ENCODE assay signal across 15 cellular contexts in genomic region chr2:74735544-74735943, GRCh38.
DNase-seq lines count a peak whose midpoint lies in the region; ATAC-seq, FAIRE-seq and TF ChIP-seq lines count a peak whose summit lies in the region.
"Had no signal": no experiment of that assay in that cellular context is flagged by ENCODE, and none has a peak within 500 bp of the region (broad histone marks: within the 10 kb centered on the region; RNA-seq: fewer than 3 reads in every experiment).

No MANE protein-coding gene starts in this region.

- H2AFZ ChIP-seq in K562 (ENCODE audit: low read depth, low read length) (no peak overlapping the region), neuronal stem cell (ENCODE audit: low read length) (peak overlapping the region; percentile 51)

- no peak for FAIRE-seq in K562 (lab: Jason Lieb, UNC)
- FAIRE-seq: A549, HTR-8/SVneo, islet of Langerhans had no signal

- no peak overlapping the region for H2AK5ac ChIP-seq in neuronal stem cell (ENCODE audit: low read depth, low read length)

- TF ChIP-seq EP300 in K562 (IDR thresholded peaks at IDR 0.05; ENCODE audit: low read length): no peak

- H4K8ac ChIP-seq in neuronal stem cell (ENCODE audit: low read depth, low read length): no peak overlapping the region

- in situ Hi-C loops in K562 (cut with MboI): no loop called here

- peaks cover 0 to 6% of the 10 kb centered on the region in 2 experiments; a peak in 1 of 5 replicates for H3K27me3 ChIP-seq in K562 (ENCODE audit: control insufficient read depth in 2 of 2, insufficient read depth in 2 of 2, low read length in 2 of 2)
- no peaks in the 10 kb centered on the region for H3K27me3 ChIP-seq in neuronal stem cell (ENCODE audit: control insufficient read depth in 3 of 3, insufficient read depth in 3 of 3, low read depth in 1 of 3, low read length in 3 of 3)
- H3K27me3 ChIP-seq in tibial artery: no peaks in the 10 kb centered on the region
- H3K27me3 ChIP-seq in ascending aorta: no peaks in the 10 kb centered on the region
- H3K27me3 ChIP-seq: cardiac muscle cell had no signal

- H3K4me1 Mint-ChIP-seq in activated naive CD8-positive, alpha-beta T cell treated with anti-CD3 and anti-CD28 coated beads, Interleukin-2, amount 50 U/mL, for 24 hours: peaks cover 10% of the 10 kb centered on the region
- H3K4me1 Mint-ChIP-seq in activated naive CD8-positive, alpha-beta T cell treated with anti-CD3 and anti-CD28 coated beads for 36 hours: peaks cover 7% of the 10 kb centered on the region

- H2BK15ac ChIP-seq in neuronal stem cell (ENCODE audit: low read length): no peak overlapping the region

- H4K20me1 ChIP-seq in K562 (replicated peaks; ENCODE audit: control insufficient read depth, insufficient read depth, low read length): no peaks in the 10 kb centered on the region

- H3K36me3 Mint-ChIP-seq in activated naive CD8-positive, alpha-beta T cell treated with anti-CD3 and anti-CD28 coated beads, Interleukin-2, amount 50 U/mL, for 24 hours (ENCODE audit: low read depth): peaks cover 4% of the 10 kb centered on the region
- H3K36me3 Mint-ChIP-seq in activated naive CD8-positive, alpha-beta T cell treated with anti-CD3 and anti-CD28 coated beads for 36 hours: peaks cover 3% of the 10 kb centered on the region

- H3K4me2 ChIP-seq in K562 (ENCODE audit: insufficient read depth, low read length) (no peak overlapping the region), neuronal stem cell (ENCODE audit: insufficient read depth, low read length, poor library complexity, severe bottlenecking) (no peak overlapping the region)
- H3K4me2 ChIP-seq: A549 had no signal

- H4K91ac ChIP-seq in neuronal stem cell (ENCODE audit: low read depth, low read length, poor library complexity): no peak overlapping the region

- POLR2A ChIA-PET in K562 (lab: Yijun Ruan, JAX): interaction anchor here (0.7 kb wide), 1 partner anchor 9 kb away, joined by 3 read pairs; no protein-coding TSS in a partner anchor

- WGBS in K562 (ENCODE audit: insufficient coverage, low coverage, missing lambda C conversion rate): 0% methylated on average over 3 of the region's 3 CpGs
- WGBS in neuronal stem cell (ENCODE audit: extremely low coverage in 2 of 2, insufficient read length in 2 of 2, insufficient replicate concordance in 1 of 2), 2 donors: no CpG with 5 or more reads among the region's 3 CpGs

- H3K9me1 ChIP-seq in K562 (ENCODE audit: control insufficient read depth, insufficient read depth, low read length): no peaks in the 10 kb centered on the region

- intact Hi-C loops in K562 (cut with micrococcal nuclease) (no loop called here), tibial artery (cut with DNase I; ENCODE audit: low total_unique reads) (no loop called here), ascending aorta (cut with DNase I) (no loop called here)

- peaks cover 10% of the 10 kb centered on the region for H3K9me3 Mint-ChIP-seq in activated naive CD8-positive, alpha-beta T cell treated with anti-CD3 and anti-CD28 coated beads, Interleukin-2, amount 50 U/mL, for 24 hours
- peaks cover 9% of the 10 kb centered on the region for H3K9me3 Mint-ChIP-seq in activated naive CD8-positive, alpha-beta T cell treated with anti-CD3 and anti-CD28 coated beads for 36 hours

- H3K9ac ChIP-seq in K562 (ENCODE audit: insufficient read depth in 1 of 2, low read depth in 2 of 2, low read length in 2 of 2): no peak overlapping the region
- no peak overlapping the region for H3K9ac ChIP-seq in neuronal stem cell (ENCODE audit: low read depth, low read length, poor library complexity)

- no peaks in the 10 kb centered on the region for H3K79me1 ChIP-seq in neuronal stem cell (ENCODE audit: low read depth, low read length)

- CTCF ChIA-PET in K562 (lab: Yijun Ruan, JAX; ENCODE audit: low intra/inter-chr PET ratio): no interaction called here

- no peak overlapping the region for H3K18ac ChIP-seq in neuronal stem cell (ENCODE audit: low read length)

- H2BK12ac ChIP-seq in neuronal stem cell (ENCODE audit: low read length): no peak overlapping the region

- H3K79me2 ChIP-seq in K562 (ENCODE audit: control insufficient read depth, insufficient read depth, low read length): no peaks in the 10 kb centered on the region

- H3K23ac ChIP-seq in neuronal stem cell (ENCODE audit: low read depth, low read length, poor library complexity): no peak overlapping the region

- H3K9me3 ChIP-seq in K562 (replicated peaks; ENCODE audit: control insufficient read depth, insufficient read depth, low read depth, low read length) (no peaks in the 10 kb centered on the region), neuronal stem cell (replicated peaks in 1 of 2; ENCODE audit: control insufficient read depth in 2 of 2, insufficient read depth in 1 of 2, low read depth in 1 of 2, low read length in 2 of 2) (peaks cover 0 to 18% of the 10 kb centered on the region in 2 donors), tibial artery (peaks cover 0 to 5% (median 0%) of the 10 kb centered on the region in 3 donors), ascending aorta (no peaks in the 10 kb centered on the region)

- no peak for TF ChIP-seq RAD21 in K562 (CRISPR knock-in tag; conservative IDR thresholded peaks at IDR 0.05 in 1 of 2, IDR thresholded peaks at IDR 0.05 in 1 of 2)

- no peak overlapping the region for H3K27ac ChIP-seq in K562 (ENCODE audit: extremely low read depth, low read depth, low read length)
- peak overlapping the region; percentile 53 for H3K27ac ChIP-seq in neuronal stem cell (replicated peaks; ENCODE audit: low read length)
- H3K27ac ChIP-seq in tibial artery: no peak overlapping the region
- H3K27ac ChIP-seq in ascending aorta: no peak overlapping the region
- H3K27ac ChIP-seq: A549, cardiac muscle cell, SK-N-MC, tibial nerve had no signal

- H3K36me3 ChIP-seq in K562 (ENCODE audit: control insufficient read depth, insufficient read depth, low read length) (no peaks in the 10 kb centered on the region), neuronal stem cell (replicated peaks in 1 of 2; ENCODE audit: control insufficient read depth in 2 of 2, insufficient read depth in 2 of 2, low read length in 2 of 2) (no peaks in the 10 kb centered on the region), tibial artery (no peaks in the 10 kb centered on the region), ascending aorta (no peaks in the 10 kb centered on the region)
- H3K36me3 ChIP-seq: cardiac muscle cell, tibial nerve had no signal

- H3K4me3 ChIP-seq in K562 (no peak overlapping the region), neuronal stem cell (ENCODE audit: low read length in 2 of 2) (no peak overlapping the region), tibial artery (no peak overlapping the region), ascending aorta (no peak overlapping the region)
- H3K4me3 ChIP-seq: A549, cardiac muscle cell, SK-N-MC, tibial nerve had no signal

- peaks cover 21% of the 10 kb centered on the region for H3K27me3 Mint-ChIP-seq in activated naive CD8-positive, alpha-beta T cell treated with anti-CD3 and anti-CD28 coated beads, Interleukin-2, amount 50 U/mL, for 24 hours
- peaks cover 8% of the 10 kb centered on the region for H3K27me3 Mint-ChIP-seq in activated naive CD8-positive, alpha-beta T cell treated with anti-CD3 and anti-CD28 coated beads for 36 hours

- DNase-seq in activated naive CD8-positive, alpha-beta T cell treated with anti-CD3 and anti-CD28 coated beads, Interleukin-2, amount 50 U/mL, for 24 hours: no peak
- DNase-seq in activated naive CD8-positive, alpha-beta T cell treated with anti-CD3 and anti-CD28 coated beads for 36 hours: no peak
- DNase-seq in NCI-H2227 treated with DMSO at 0.1 percent for 48 hours (lab: John Stamatoyannopoulos, UW) (peak; percentile 88), K562 (ENCODE audit: extremely low read depth in 1 of 4, low spot score in 3 of 4) (no peak), neuronal stem cell (ENCODE audit: low spot score) (peak; percentile 33), tibial artery (no peak), ascending aorta (ENCODE audit: low spot score in 2 of 2) (no peak), activated T-cell treated with anti-CD3 and anti-CD28 coated beads for 4 hours (no peak)
- DNase-seq: naive thymus-derived CD4-positive, alpha-beta T cell had no signal

- no peak for ATAC-seq in activated naive CD8-positive, alpha-beta T cell treated with anti-CD3 and anti-CD28 coated beads, Interleukin-2, amount 50 U/mL, for 24 hours
- no peak for ATAC-seq in K562
- ATAC-seq: A549; naive thymus-derived CD4-positive, alpha-beta T cell had no signal

- TF ChIP-seq POLR2A in K562 (conservative IDR thresholded peaks at IDR 0.05): no peak

- H2BK5ac ChIP-seq in neuronal stem cell (ENCODE audit: low read length): no peak overlapping the region

- H2BK120ac ChIP-seq in neuronal stem cell (ENCODE audit: low read depth, low read length): no peak overlapping the region

- no peak overlapping the region for H3K4ac ChIP-seq in neuronal stem cell (ENCODE audit: low read length)

- no peak overlapping the region for H3K4me3 Mint-ChIP-seq in activated naive CD8-positive, alpha-beta T cell treated with anti-CD3 and anti-CD28 coated beads, Interleukin-2, amount 50 U/mL, for 24 hours
- H3K4me3 Mint-ChIP-seq in activated naive CD8-positive, alpha-beta T cell treated with anti-CD3 and anti-CD28 coated beads for 36 hours: no peak overlapping the region
- H3K4me3 Mint-ChIP-seq: naive thymus-derived CD4-positive, alpha-beta T cell had no signal

- no TSS peak for BruUV-seq in K562 (replicated peaks; lab: Mats Ljungman, UMichigan)

- H3K4me1 ChIP-seq in K562 (replicated peaks in 1 of 2; ENCODE audit: control insufficient read depth in 2 of 2, insufficient read depth in 2 of 2, low read length in 2 of 2): no peaks in the 10 kb centered on the region
- H3K4me1 ChIP-seq in neuronal stem cell (ENCODE audit: control insufficient read depth in 2 of 2, insufficient read depth in 1 of 2, low read depth in 1 of 2, low read length in 2 of 2): peaks cover 2 to 22% of the 10 kb centered on the region in 2 donors
- H3K4me1 ChIP-seq in tibial artery: peaks cover 0 to 9% (median 2%) of the 10 kb centered on the region in 4 donors
- H3K4me1 ChIP-seq in ascending aorta: peaks cover 0 to 6% of the 10 kb centered on the region in 2 donors
- H3K4me1 ChIP-seq: tibial nerve had no signal

- TF ChIP-seq CTCF in K562 (IDR thresholded peaks at IDR 0.05 in 2 of 3, conservative IDR thresholded peaks at IDR 0.05 in 1 of 3; ENCODE audit: insufficient read depth in 2 of 3, low read depth in 1 of 3, low read length in 3 of 3) (no peak), tibial artery (IDR thresholded peaks at IDR 0.05) (no peak), ascending aorta (IDR thresholded peaks at IDR 0.05) (no peak)

- peak overlapping the region; percentile 16 for H3K27ac Mint-ChIP-seq in activated naive CD8-positive, alpha-beta T cell treated with anti-CD3 and anti-CD28 coated beads, Interleukin-2, amount 50 U/mL, for 24 hours
- no peak overlapping the region for H3K27ac Mint-ChIP-seq in activated naive CD8-positive, alpha-beta T cell treated with anti-CD3 and anti-CD28 coated beads for 36 hours
- H3K27ac Mint-ChIP-seq: naive thymus-derived CD4-positive, alpha-beta T cell had no signal

- H3K14ac ChIP-seq in neuronal stem cell (ENCODE audit: low read length): no peak overlapping the region

TF ChIP-seq in K562, 482 proteins besides CTCF, POLR2A, EP300 and RAD21 (continues in another document):
- TF ChIP-seq MYC (IDR thresholded peaks at IDR 0.05; ENCODE audit: low read depth, low read length) (no peak), MYC (CRISPR knock-in tag; IDR thresholded peaks at IDR 0.05; ENCODE audit: borderline replicate concordance, low read depth) (no peak)

Comparison
In these comparisons a context has a peak if more than half of its experiments do, and no peak if none do; other contexts are left out.
1. DNase-seq: peak in NCI-H2227 treated with DMSO at 0.1 percent for 48 hours (single experiment) and neuronal stem cell (single experiment); none in activated naive CD8-positive, alpha-beta T cell treated with anti-CD3 and anti-CD28 coated beads, Interleukin-2, amount 50 U/mL, for 24 hours (single experiment), activated naive CD8-positive, alpha-beta T cell treated with anti-CD3 and anti-CD28 coated beads for 36 hours (single experiment), K562 (0 of 4), tibial artery (0 of 2), ascending aorta (0 of 2) and activated T-cell treated with anti-CD3 and anti-CD28 coated beads for 4 hours (single experiment).